Comparison of ENCODE assay signal across 8 cellular contexts in genomic region chr1:37859507-37860345, GRCh38. TPM values are rescaled to one million over a fixed set of nuclear protein-coding genes. Genes with fewer than 3 reads are reported as not detected.
DNase-seq lines count a peak whose midpoint lies in the region; ATAC-seq lines count a peak whose summit lies in the region.

MTF1 (minus strand) TSS chr1:37859592; CDS start chr1:37857658, 1,934 bp downstream.

- no peaks in the 10 kb centered on the region for H3K27me3 ChIP-seq in endocrine pancreas (ENCODE audit: control insufficient read depth, insufficient read depth, low read length)

- H3K4me3 ChIP-seq in endocrine pancreas (ENCODE audit: control insufficient read depth, insufficient read depth, low read length) = peak within 1 kb of the TSS; percentile 82

- peak; percentile 97 for DNase-seq in Caki2 (ENCODE audit: low read depth)
- peak; percentile 53 to 97 (median 94) for DNase-seq in HUDEP-2 (lab: John Stamatoyannopoulos, UW; ENCODE audit: unreplicated experiment in 76 of 76)
- DNase-seq in NOMO-1 treated with dmso at 0.1 percent for 144 hours (lab: John Stamatoyannopoulos, UW; ENCODE audit: unreplicated experiment) = peak; percentile 95
- peak; percentile 86 to 91 (median 89) for DNase-seq in activated CD8-positive, alpha-beta memory T cell treated with anti-CD3 and anti-CD28 coated beads for 48 hours (ENCODE audit: low read depth in 2 of 3, low spot score in 2 of 3)
- DNase-seq in mesenteric fat pad (ENCODE audit: low spot score) = peak; percentile 99
- peak; percentile 88 for DNase-seq in stimulated activated CD8-positive, alpha-beta memory T cell treated with anti-CD3 and anti-CD28 coated beads, Interleukin-15, amount 100 ng/mL, for 24 hours (ENCODE audit: low read depth)

- H3K9me3 ChIP-seq in endocrine pancreas (ENCODE audit: control insufficient read depth, low read length) = no peaks in the 10 kb centered on the region

- in situ Hi-C loops in Caki2 (cut with HindIII; ENCODE audit: low pct_unique_long_range_greater_than_20kb, low sequenced_read_pairs) = no loop called here

- peaks cover 4% of the 10 kb centered on the region for H3K4me1 ChIP-seq in endocrine pancreas (ENCODE audit: control insufficient read depth, insufficient read depth, low read length)

- peak within 1 kb of the TSS; percentile 92 for H3K9ac ChIP-seq in endocrine pancreas (ENCODE audit: control insufficient read depth, insufficient read depth, low read length)

- H3K36me3 ChIP-seq in endocrine pancreas (ENCODE audit: control insufficient read depth, insufficient read depth, low read length) = no peaks in the 10 kb centered on the region

- ATAC-seq in GM21367 (IDR thresholded peaks at IDR 0.05; ENCODE audit: unreplicated experiment) = peak; percentile 88

RNA-seq across cellular contexts. Expression of gene MTF1, which starts in this region (rescaled TPM):
- total RNA-seq in Caki2 (2014; rRNA removed; shearing (Covaris generic); ENCODE audit: low replicate concordance) = 2.5 and 4.1 TPM in 2 replicates
- total RNA-seq in mesenteric fat pad = 34.1 TPM

Comparison
In these comparisons a context has a peak if more than half of its experiments do, and no peak if none do; other contexts are left out.
1. Peak in every context shown above with its lines: DNase-seq, ATAC-seq and H3K4me3 ChIP-seq.